Comparison of ENCODE assay signal across 8 cellular contexts in genomic region chr11:73876424-73877300, GRCh38. TPM values are rescaled to one million over a fixed set of nuclear protein-coding genes. Genes with fewer than 3 reads are reported as not detected.
A peak's percentile ranks its signal among the peaks of the same experiment; 100 is the strongest.
DNase-seq lines count a peak whose midpoint lies in the region; TF ChIP-seq lines count a peak whose summit lies in the region.

TSS of gene COA4 (minus strand) at chr11:73876846. CDS start at chr11:73873378, 3,468 bp downstream.
TSS of gene PAAF1 (plus strand) at chr11:73876999. CDS start at chr11:73877022, 23 bp downstream.

- H2BK120ac ChIP-seq in neuronal stem cell (ENCODE audit: low read depth, low read length): no peak within 1 kb of the TSS

- no CpG with 5 or more reads among the region's 57 CpGs for WGBS in neuronal stem cell (ENCODE audit: extremely low coverage in 2 of 2, insufficient read length in 2 of 2, insufficient replicate concordance in 1 of 2), 2 donors

- peak within 1 kb of the TSS; percentile 78 for H2AFZ ChIP-seq in neuronal stem cell (ENCODE audit: low read length)

- H2BK5ac ChIP-seq in neuronal stem cell (ENCODE audit: low read length): peak within 1 kb of the TSS; percentile 31

- no peak within 1 kb of the TSS for H4K8ac ChIP-seq in neuronal stem cell (ENCODE audit: low read depth, low read length)

- H3K4me1 ChIP-seq in neuronal stem cell (ENCODE audit: control insufficient read depth in 2 of 2, insufficient read depth in 1 of 2, low read depth in 1 of 2, low read length in 2 of 2): peaks cover 6 to 7% of the 10 kb centered on the region in 2 donors

- H3K4me2 ChIP-seq in neuronal stem cell (ENCODE audit: insufficient read depth, low read length, poor library complexity, severe bottlenecking): peak within 1 kb of the TSS; percentile 89

- peak within 1 kb of the TSS; percentile 85 for H3K14ac ChIP-seq in neuronal stem cell (ENCODE audit: low read length)

- POLR2A ChIA-PET in HEK293T (lab: Yijun Ruan, JAX): interaction anchor here (0.8 to 2.6 kb wide), 6 partner anchors 9 to 116 kb away, joined by 3 to 7 read pairs (median 4); partner anchors contain the start of genes MRPL48 and RAB6A

- H2BK12ac ChIP-seq in neuronal stem cell (ENCODE audit: low read length): no peak within 1 kb of the TSS

- H3K27me3 ChIP-seq in neuronal stem cell (ENCODE audit: control insufficient read depth in 3 of 3, insufficient read depth in 3 of 3, low read depth in 1 of 3, low read length in 3 of 3): no peaks in the 10 kb centered on the region

- no peak for TF ChIP-seq CTCF in subcutaneous adipose tissue (IDR thresholded peaks at IDR 0.05; ENCODE audit: low read depth)

- H3K27ac ChIP-seq in neuronal stem cell (replicated peaks; ENCODE audit: low read length): peak within 1 kb of the TSS; percentile 87

- peaks cover 16 to 56% of the 10 kb centered on the region in 2 donors for H3K36me3 ChIP-seq in neuronal stem cell (replicated peaks in 1 of 2; ENCODE audit: control insufficient read depth in 2 of 2, insufficient read depth in 2 of 2, low read length in 2 of 2)

- no peak within 1 kb of the TSS for H3K4ac ChIP-seq in neuronal stem cell (ENCODE audit: low read length)

- DNase-seq in GF-D8 (lab: John Stamatoyannopoulos, UW) (peak; percentile 95), HEK293T (ENCODE audit: extremely low spot score) (peak; percentile 95), MV-4-11 (lab: John Stamatoyannopoulos, UW) (peak; percentile 98), SK-MEL-5 (ENCODE audit: low read depth, low spot score) (peak; percentile 99), foreskin melanocyte (peak; percentile 96), neuronal stem cell (ENCODE audit: low spot score) (peak; percentile 99)
- DNase-seq in activated naive CD4-positive, alpha-beta T cell treated with Interleukin-2 at 50 U/mL for 16 hours: peak; percentile 96

- H3K18ac ChIP-seq in neuronal stem cell (ENCODE audit: low read length): peak within 1 kb of the TSS; percentile 87

- H3K9ac ChIP-seq in neuronal stem cell (ENCODE audit: low read depth, low read length, poor library complexity): peak within 1 kb of the TSS; percentile 94

- CTCF ChIA-PET in HEK293T (lab: Yijun Ruan, JAX): no interaction called here

- no peak within 1 kb of the TSS for H2BK15ac ChIP-seq in neuronal stem cell (ENCODE audit: low read length)

- H4K91ac ChIP-seq in neuronal stem cell (ENCODE audit: low read depth, low read length, poor library complexity): peak within 1 kb of the TSS; percentile 7

- peaks cover 9% of the 10 kb centered on the region for H3K79me1 ChIP-seq in neuronal stem cell (ENCODE audit: low read depth, low read length)

- in situ Hi-C loops in SK-MEL-5 (cut with HindIII; ENCODE audit: low pct_unique_long_range_greater_than_20kb, low sequenced_read_pairs): no loop called here

- peak within 1 kb of the TSS; percentile 44 for H2AK5ac ChIP-seq in neuronal stem cell (ENCODE audit: low read depth, low read length)

- H3K4me3 ChIP-seq in neuronal stem cell (ENCODE audit: low read length in 2 of 2): peak within 1 kb of the TSS; percentile 60 to 94

- peak within 1 kb of the TSS; percentile 66 for H3K23ac ChIP-seq in neuronal stem cell (ENCODE audit: low read depth, low read length, poor library complexity)

- H3K9me3 ChIP-seq in neuronal stem cell (replicated peaks in 1 of 2; ENCODE audit: control insufficient read depth in 2 of 2, insufficient read depth in 1 of 2, low read depth in 1 of 2, low read length in 2 of 2): peaks cover 0 to 3% of the 10 kb centered on the region in 2 donors

TF ChIP-seq in HEK293T, 16 proteins besides CTCF, POLR2A, EP300 and RAD21:
- peak; percentile 45; the same call in 1 of the 2 replicates for TF ChIP-seq NFRKB (IDR thresholded peaks at IDR 0.05)
- TF ChIP-seq HDGF (IDR thresholded peaks at IDR 0.05; ENCODE audit: borderline replicate concordance): peak; percentile 89; the same call in 1 of the 2 replicates
- TF ChIP-seq BHLHE40 (IDR thresholded peaks at IDR 0.05; ENCODE audit: borderline replicate concordance): no peak
- TF ChIP-seq L3MBTL2 (conservative IDR thresholded peaks at IDR 0.05): peak; percentile 92
- no peak for TF ChIP-seq FOXM1 (IDR thresholded peaks at IDR 0.05; ENCODE audit: borderline replicate concordance)
- TF ChIP-seq FOXK2 (IDR thresholded peaks at IDR 0.05): no peak
- peak; percentile 92 for TF ChIP-seq ELF4 (IDR thresholded peaks at IDR 0.05)
- TF ChIP-seq SP1 (IDR thresholded peaks at IDR 0.05): no peak
- no peak for TF ChIP-seq LEF1 (IDR thresholded peaks at IDR 0.05; ENCODE audit: borderline replicate concordance)
- no peak for TF ChIP-seq SUZ12 (IDR thresholded peaks at IDR 0.05)
- peak; percentile 45; the same call in 1 of the 2 replicates for TF ChIP-seq ARNT (IDR thresholded peaks at IDR 0.05)
- TF ChIP-seq CTBP1 (IDR thresholded peaks at IDR 0.05; ENCODE audit: borderline replicate concordance): peak; percentile 62; the same call in 1 of the 2 replicates

RNA-seq across cellular contexts. Expression of gene COA4, which starts in this region (rescaled TPM):
- total RNA-seq in SK-MEL-5 (2014; rRNA removed; shearing (Covaris generic)): 149 TPM in 2 replicates
- 152 and 200 TPM in 2 replicates for polyA plus RNA-seq in SK-MEL-5 (2015; cell fraction: cytosol; rRNA removed)
- polyA plus RNA-seq in SK-MEL-5 (2015; cell fraction: nucleus; rRNA removed): 118 and 154 TPM in 2 replicates
- polyA plus RNA-seq in neuronal stem cell (2013, experiment 1 of 2): 102 TPM
- 102 TPM for polyA plus RNA-seq in neuronal stem cell (2013, experiment 2 of 2)
- 10 to 100 TPM; 41.4 to 69.0 (median 53.8) TPM for total RNA-seq in subcutaneous adipose tissue

RNA-seq across cellular contexts. Expression of gene PAAF1, which starts in this region (rescaled TPM):
- 15.7 and 17.7 TPM in 2 replicates for total RNA-seq in SK-MEL-5 (2014; rRNA removed; shearing (Covaris generic))
- polyA plus RNA-seq in SK-MEL-5 (2015; cell fraction: cytosol; rRNA removed): 21.6 and 24.2 TPM in 2 replicates
- 39.8 and 58.9 TPM in 2 replicates for polyA plus RNA-seq in SK-MEL-5 (2015; cell fraction: nucleus; rRNA removed)
- polyA plus RNA-seq in neuronal stem cell (2013, experiment 1 of 2): 41.0 TPM
- 41.3 TPM for polyA plus RNA-seq in neuronal stem cell (2013, experiment 2 of 2)
- 10 to 100 TPM in 3 of 4 donors, 1 to 10 TPM in 1; 8.2 to 28.4 (median 20.6) TPM for total RNA-seq in subcutaneous adipose tissue

Comparison
In these comparisons a context has a peak if more than half of its experiments do, and no peak if none do; other contexts are left out.
1. Peak in every context shown above with its lines: DNase-seq, H3K4me3 ChIP-seq and H3K27ac ChIP-seq.